Comparison of ENCODE assay signal across 8 cellular contexts in the genomic region with DNA sequence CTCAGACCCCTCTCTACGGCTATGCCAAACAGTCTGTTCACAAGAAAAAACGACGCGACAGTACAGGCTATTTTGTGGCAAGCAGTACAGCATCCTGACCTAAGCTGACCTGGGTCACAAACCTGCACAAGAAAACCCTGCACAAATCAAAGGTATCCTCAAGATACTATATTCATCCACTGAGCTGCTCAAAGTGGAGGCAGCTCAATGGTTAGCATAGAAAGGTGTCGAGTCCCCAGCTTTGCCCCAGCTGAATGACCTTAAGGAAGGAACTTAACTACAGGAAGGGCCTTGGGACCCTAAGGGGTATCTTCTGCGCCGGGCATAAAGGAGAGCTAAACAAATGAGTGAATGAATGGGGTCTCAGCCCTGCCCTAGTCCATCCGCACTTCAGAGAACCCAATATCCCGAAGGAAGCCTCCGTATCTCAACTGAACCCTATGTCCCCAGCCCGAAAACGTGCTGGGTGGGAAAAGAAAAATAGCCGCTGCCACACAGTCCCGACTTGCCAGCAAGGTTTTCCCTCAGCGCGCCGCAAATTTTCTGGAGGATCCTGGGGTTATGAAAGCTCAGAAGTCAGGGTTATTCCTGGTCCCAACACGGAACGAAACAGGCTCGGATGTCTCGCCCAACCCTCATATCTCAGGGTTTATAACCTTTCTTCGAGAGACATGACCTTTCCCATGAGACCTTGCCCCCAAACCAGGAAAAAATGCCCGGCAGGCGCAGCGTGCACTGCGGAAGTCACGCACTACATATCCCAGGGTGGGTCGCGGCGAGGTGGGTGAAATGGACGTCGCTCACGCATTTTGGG. TPM values are rescaled to one million over a fixed set of nuclear protein-coding genes. Genes with fewer than 3 reads are reported as not detected.
DNase-seq lines count a peak whose midpoint lies in the region; ATAC-seq and TF ChIP-seq lines count a peak whose summit lies in the region.

A gene with protein sequence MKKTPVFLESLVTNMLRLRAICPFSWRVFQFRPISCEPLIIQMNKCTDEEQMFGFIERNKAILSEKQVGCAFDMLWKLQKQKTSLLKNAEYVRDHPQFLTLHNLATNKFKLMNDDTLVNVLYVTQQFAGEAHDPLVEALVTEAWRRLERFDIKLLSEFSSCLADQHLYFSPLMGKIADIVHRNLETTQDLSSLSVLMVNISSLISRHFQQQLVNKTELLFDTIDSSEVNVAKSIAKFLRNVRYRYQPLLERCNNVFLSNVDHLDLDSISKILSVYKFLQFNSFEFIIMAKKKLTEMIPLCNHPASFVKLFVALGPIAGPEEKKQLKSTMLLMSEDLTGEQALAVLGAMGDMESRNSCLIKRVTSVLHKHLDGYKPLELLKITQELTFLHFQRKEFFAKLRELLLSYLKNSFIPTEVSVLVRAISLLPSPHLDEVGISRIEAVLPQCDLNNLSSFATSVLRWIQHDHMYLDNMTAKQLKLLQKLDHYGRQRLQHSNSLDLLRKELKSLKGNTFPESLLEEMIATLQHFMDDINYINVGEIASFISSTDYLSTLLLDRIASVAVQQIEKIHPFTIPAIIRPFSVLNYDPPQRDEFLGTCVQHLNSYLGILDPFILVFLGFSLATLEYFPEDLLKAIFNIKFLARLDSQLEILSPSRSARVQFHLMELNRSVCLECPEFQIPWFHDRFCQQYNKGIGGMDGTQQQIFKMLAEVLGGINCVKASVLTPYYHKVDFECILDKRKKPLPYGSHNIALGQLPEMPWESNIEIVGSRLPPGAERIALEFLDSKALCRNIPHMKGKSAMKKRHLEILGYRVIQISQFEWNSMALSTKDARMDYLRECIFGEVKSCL (minus strand): TSS at position 706 of the 814 bp plus-strand sequence. CDS start 1,836 bp downstream, outside the sequence.

- H3K27me3 Mint-ChIP-seq in T-helper 17 cell: no peaks in the 10 kb centered on the region

- H3K27ac Mint-ChIP-seq in T-helper 17 cell: peak within 1 kb of the TSS; percentile 96

- intact Hi-C loops in uterus (cut with DNase I; ENCODE audit: low total_unique reads): no loop called here

- in situ Hi-C loops in GM13977 (cut with MboI; ENCODE audit: low pct_unique_long_range_greater_than_20kb, low sequenced_read_pairs, unreplicated experiment): no loop called here

- TF ChIP-seq POLR2A in uterus (IDR thresholded peaks at IDR 0.05): peak in 1 of 2 donors; percentile 21

- no peaks in the 10 kb centered on the region for H3K36me3 ChIP-seq in right atrium auricular region
- no peaks in the 10 kb centered on the region for H3K36me3 ChIP-seq in uterus

- DNase-seq in GM13977 (ENCODE audit: low spot score) (peak; percentile 90), NCI-H1694 treated with DMSO at 0.1 percent for 48 hours (lab: John Stamatoyannopoulos, UW) (peak; percentile 95), T-helper 17 cell (peak; percentile 68 to 79 (median 72)), right atrium auricular region (ENCODE audit: low spot score) (peak; percentile 91), pulmonary artery endothelial cell (ENCODE audit: low read depth, low spot score) (peak; percentile 40), uterus (peak; percentile 81 to 85)

- H3K4me1 Mint-ChIP-seq in T-helper 17 cell: peaks cover 16% of the 10 kb centered on the region

- peaks cover 2% of the 10 kb centered on the region for H3K36me3 Mint-ChIP-seq in T-helper 17 cell (ENCODE audit: low read depth)

- H3K27me3 ChIP-seq in right atrium auricular region: no peaks in the 10 kb centered on the region
- no peaks in the 10 kb centered on the region for H3K27me3 ChIP-seq in uterus

- ATAC-seq in HG02870 (IDR thresholded peaks at IDR 0.05; ENCODE audit: unreplicated experiment) (peak; percentile 95), T-helper 17 cell (peak; percentile 100)

- H3K9me3 ChIP-seq in T-helper 17 cell (ENCODE audit: control insufficient read depth, low read length, poor library complexity, severe bottlenecking) (no peaks in the 10 kb centered on the region), right atrium auricular region (no peaks in the 10 kb centered on the region), uterus (no peaks in the 10 kb centered on the region)

- H3K4me1 ChIP-seq in right atrium auricular region (no peaks in the 10 kb centered on the region), uterus (peaks cover 0 to 4% of the 10 kb centered on the region in 2 donors)

- H3K27ac ChIP-seq in angular gyrus (ENCODE audit: low read depth, low read length) (peak within 1 kb of the TSS; percentile 11), right atrium auricular region (peak within 1 kb of the TSS; percentile 64 to 68), uterus (peak within 1 kb of the TSS; percentile 54 to 59)

- no peak for TF ChIP-seq CTCF in GM13977 (IDR thresholded peaks at IDR 0.05; ENCODE audit: extremely low read depth, insufficient read depth, missing control alignments)
- no peak for TF ChIP-seq CTCF in right atrium auricular region (IDR thresholded peaks at IDR 0.05)
- peak in 1 of 4 experiments; percentile 16 for TF ChIP-seq CTCF in uterus (IDR thresholded peaks at IDR 0.05)

- H3K4me3 ChIP-seq in right atrium auricular region (peak within 1 kb of the TSS; percentile 59 to 67), uterus (peak within 1 kb of the TSS; percentile 48 to 66)

- H3K4me3 Mint-ChIP-seq in T-helper 17 cell: peak within 1 kb of the TSS; percentile 96

RNA-seq across cellular contexts. Expression of the gene that starts here (rescaled TPM):
- total RNA-seq in T-helper 17 cell: 10 to 100 TPM; 15.6 to 18.4 TPM
- total RNA-seq in right atrium auricular region: 10 to 100 TPM; 22.6 to 26.7 TPM
- 16.0 and 27.0 TPM in 2 replicates for total RNA-seq in pulmonary artery endothelial cell
- total RNA-seq in uterus: 10 to 100 TPM in 3 of 4 donors, 1 to 10 TPM in 1; 9.4 to 35.9 (median 19.5) TPM

Comparison
In these comparisons a context has a peak if more than half of its experiments do, and no peak if none do; other contexts are left out.
1. Peak in every context shown above with its lines: DNase-seq, ATAC-seq, H3K4me3 ChIP-seq and H3K27ac ChIP-seq.
2. DNase-seq: peak in every context shown above with its lines; median percentile 95 in NCI-H1694 treated with DMSO at 0.1 percent for 48 hours; 91 in right atrium auricular region; 90 in GM13977; 83 in uterus; 72 in T-helper 17 cell; 40 in pulmonary artery endothelial cell.
3. H3K27ac ChIP-seq: peak in every context shown above with its lines; median percentile 66 in right atrium auricular region; 56 in uterus; 11 in angular gyrus.